ENCODE assay signal across 8 cellular contexts in genomic region chr3:49839193-49839809, GRCh38. TPM values are rescaled to one million over a fixed set of nuclear protein-coding genes. Genes with fewer than 3 reads are reported as not detected.
DNase-seq lines count a peak whose midpoint lies in the region; ATAC-seq lines count a peak whose summit lies in the region.

No MANE protein-coding gene starts in this region.

- no peak for ATAC-seq in GM18861 (IDR thresholded peaks at IDR 0.05; ENCODE audit: unreplicated experiment)

- POLR2A ChIA-PET in activated CD4-positive, alpha-beta memory T cell treated with anti-CD3 and anti-CD28 coated beads, Interleukin-2, amount 10 ng/mL, durations not matched to agents 7 days and 5 days (lab: Charles Lee), result interaction anchor here (0.6 to 2.7 kb wide), 5 partner anchors 30 to 115 kb away, joined by 3 to 24 read pairs (median 3); partner anchors contain the start of genes GMPPB, INKA1 and IP6K1

- H3K4me3 ChIP-seq in H7 (ENCODE audit: insufficient read depth, low read depth, low read length), result no peak overlapping the region

- CTCF ChIA-PET in activated CD4-positive, alpha-beta memory T cell treated with anti-CD3 and anti-CD28 coated beads, Interleukin-2, amount 10 ng/mL, durations not matched to agents 7 days and 5 days (lab: Charles Lee), result interaction anchor here (0.7 to 5.5 kb wide), 37 partner anchors 11 to 299 kb away, joined by 3 to 104 read pairs (median 5); partner anchors contain the start of genes CDHR4, INKA1, IP6K1 and TRAIP

- no peaks in the 10 kb centered on the region for H3K27me3 Mint-ChIP-seq in activated CD4-positive, alpha-beta memory T cell treated with anti-CD3 and anti-CD28 coated beads, Interleukin-2, amount 10 ng/mL, durations not matched to agents 7 days and 5 days

- H3K4me3 Mint-ChIP-seq in activated CD4-positive, alpha-beta memory T cell treated with anti-CD3 and anti-CD28 coated beads, Interleukin-2, amount 10 ng/mL, durations not matched to agents 7 days and 5 days, result no peak overlapping the region

- no peaks in the 10 kb centered on the region for H3K9me3 Mint-ChIP-seq in activated CD4-positive, alpha-beta memory T cell treated with anti-CD3 and anti-CD28 coated beads, Interleukin-2, amount 10 ng/mL, durations not matched to agents 7 days and 5 days

- H3K36me3 Mint-ChIP-seq in activated CD4-positive, alpha-beta memory T cell treated with anti-CD3 and anti-CD28 coated beads, Interleukin-2, amount 10 ng/mL, durations not matched to agents 7 days and 5 days (ENCODE audit: low read depth), result peaks cover 16% of the 10 kb centered on the region

- H3K36me3 ChIP-seq in H7 (replicated peaks; ENCODE audit: control insufficient read depth, insufficient read depth, low read length), result peaks cover 36% of the 10 kb centered on the region

- H3K27me3 ChIP-seq in H7 (ENCODE audit: control insufficient read depth, insufficient read depth, low read length), result no peaks in the 10 kb centered on the region

- DNase-seq in AML-193 (lab: John Stamatoyannopoulos, UW) (peak; percentile 88 to 91), H7 (peak; percentile 83), NCI-H82 treated with DMSO at 0.1 percent for 48 hours (lab: John Stamatoyannopoulos, UW; ENCODE audit: unreplicated experiment) (peak; percentile 24), ecto neural progenitor cell (ENCODE audit: low spot score) (peak; percentile 63), medulla oblongata (ENCODE audit: extremely low spot score) (peak; percentile 92)
- peak; percentile 81 for DNase-seq in activated CD4-positive, alpha-beta memory T cell treated with anti-CD3 and anti-CD28 coated beads, Interleukin-2, amount 10 ng/mL, durations not matched to agents 7 days and 5 days
- peak; percentile 53 for DNase-seq in stimulated activated CD8-positive, alpha-beta memory T cell treated with anti-CD3 and anti-CD28 coated beads, Interleukin-12 subunit alpha, Interleukin-12 subunit beta, amount 100 ng/mL, for 4 hours (ENCODE audit: low read depth)

- no peak overlapping the region for H3K27ac Mint-ChIP-seq in activated CD4-positive, alpha-beta memory T cell treated with anti-CD3 and anti-CD28 coated beads, Interleukin-2, amount 10 ng/mL, durations not matched to agents 7 days and 5 days

- peaks cover 1% of the 10 kb centered on the region for H3K4me1 Mint-ChIP-seq in activated CD4-positive, alpha-beta memory T cell treated with anti-CD3 and anti-CD28 coated beads, Interleukin-2, amount 10 ng/mL, durations not matched to agents 7 days and 5 days

RNA-seq across cellular contexts. Expression of gene TRAIP, which starts 17.1 kb away (rescaled TPM):
- 16.1 and 24.9 TPM in 2 replicates for total RNA-seq in H7 (2014; rRNA removed; shearing (Covaris generic))
- 10 to 100 TPM; 19.3 to 21.0 TPM for total RNA-seq in activated CD4-positive, alpha-beta memory T cell treated with anti-CD3 and anti-CD28 coated beads, Interleukin-2, amount 10 ng/mL, durations not matched to agents 7 days and 5 days

RNA-seq across cellular contexts. Expression of gene UBA7, which starts 25.5 kb away (rescaled TPM):
- 0.07 and 0.55 TPM in 2 replicates for total RNA-seq in H7 (2014; rRNA removed; shearing (Covaris generic))
- 100 to 1,000 TPM; 179 to 182 TPM for total RNA-seq in activated CD4-positive, alpha-beta memory T cell treated with anti-CD3 and anti-CD28 coated beads, Interleukin-2, amount 10 ng/mL, durations not matched to agents 7 days and 5 days

RNA-seq across cellular contexts. Expression of gene CAMKV, which starts 30.4 kb away (rescaled TPM):
- total RNA-seq in H7 (2014; rRNA removed; shearing (Covaris generic)), result 38.6 and 46.8 TPM in 2 replicates
- total RNA-seq in activated CD4-positive, alpha-beta memory T cell treated with anti-CD3 and anti-CD28 coated beads, Interleukin-2, amount 10 ng/mL, durations not matched to agents 7 days and 5 days, result not detected

RNA-seq across cellular contexts. Expression of gene INKA1, which starts 36.2 kb away (rescaled TPM):
- 2.3 and 6.5 TPM in 2 replicates for total RNA-seq in H7 (2014; rRNA removed; shearing (Covaris generic))
- total RNA-seq in activated CD4-positive, alpha-beta memory T cell treated with anti-CD3 and anti-CD28 coated beads, Interleukin-2, amount 10 ng/mL, durations not matched to agents 7 days and 5 days, result under 1 TPM; 0.20 to 0.48 TPM

RNA-seq across cellular contexts. Expression of gene CDHR4, which starts 39.6 kb away (rescaled TPM):
- total RNA-seq in H7 (2014; rRNA removed; shearing (Covaris generic)), result not detected in 2 replicates
- not detected for total RNA-seq in activated CD4-positive, alpha-beta memory T cell treated with anti-CD3 and anti-CD28 coated beads, Interleukin-2, amount 10 ng/mL, durations not matched to agents 7 days and 5 days

Comparison
In these comparisons a context has a peak if more than half of its experiments do, and no peak if none do; other contexts are left out.
1. DNase-seq: peak in every context shown above with its lines; median percentile 92 in medulla oblongata; 90 in AML-193; 83 in H7; 81 in activated CD4-positive, alpha-beta memory T cell treated with anti-CD3 and anti-CD28 coated beads, Interleukin-2, amount 10 ng/mL, durations not matched to agents 7 days and 5 days; 63 in ecto neural progenitor cell; 53 in stimulated activated CD8-positive, alpha-beta memory T cell treated with anti-CD3 and anti-CD28 coated beads, Interleukin-12 subunit alpha, Interleukin-12 subunit beta, amount 100 ng/mL, for 4 hours; 24 in NCI-H82 treated with DMSO at 0.1 percent for 48 hours.
2. RNA of gene UBA7, which starts 25.5 kb away (total RNA-seq): 179 to 182 TPM in activated CD4-positive, alpha-beta memory T cell treated with anti-CD3 and anti-CD28 coated beads, Interleukin-2, amount 10 ng/mL, durations not matched to agents 7 days and 5 days; 0.07 to 0.55 TPM in H7; every median in the first group is over 100 times any median in the second.
3. RNA of gene CAMKV, which starts 30.4 kb away (total RNA-seq): 38.6 to 46.8 TPM in H7; not detected in activated CD4-positive, alpha-beta memory T cell treated with anti-CD3 and anti-CD28 coated beads, Interleukin-2, amount 10 ng/mL, durations not matched to agents 7 days and 5 days; every median in the first group is over 10 times any median in the second.